In the genomic region with DNA sequence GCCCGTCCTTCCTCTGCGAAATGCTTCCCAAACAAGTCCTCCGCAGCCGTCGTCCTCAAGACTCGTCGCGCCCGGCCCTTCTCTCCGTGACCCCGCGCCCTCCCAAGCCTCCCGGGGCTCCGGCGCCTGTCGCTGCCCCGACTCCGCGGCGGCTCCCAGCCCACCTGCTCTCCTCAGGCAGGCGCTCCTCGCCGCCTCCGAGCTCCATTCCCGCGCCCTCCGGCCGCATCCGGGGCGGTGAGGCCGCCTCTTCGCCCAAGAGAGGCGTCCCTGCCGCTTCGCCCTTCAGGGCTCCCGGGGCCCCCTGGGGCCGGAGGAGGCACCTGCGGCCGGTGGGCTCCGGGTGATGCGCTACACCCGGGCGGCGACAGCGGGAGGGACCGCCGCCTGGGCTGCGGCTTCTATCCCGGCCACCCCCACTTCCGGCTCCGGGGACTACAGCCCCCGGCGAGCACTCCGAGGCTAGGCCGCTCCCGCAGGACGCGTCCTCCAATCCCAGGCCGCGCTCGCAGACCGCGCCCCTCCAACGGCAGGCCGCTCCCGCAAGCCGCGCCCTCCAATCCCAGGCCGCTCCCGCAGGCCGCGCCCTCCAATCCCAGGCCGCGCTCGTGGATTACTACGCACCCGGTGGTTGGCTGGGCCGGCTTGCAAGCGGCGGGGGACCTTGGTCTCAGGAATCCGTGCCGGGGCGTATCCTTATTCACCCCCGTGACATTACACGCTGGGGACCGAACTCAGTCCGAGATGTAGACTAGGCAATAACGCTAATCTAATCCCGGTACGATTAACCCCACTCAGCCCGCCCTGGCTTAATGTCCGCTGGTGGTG, we compare ENCODE assay signal across 8 cellular contexts. TPM values are rescaled to one million over a fixed set of nuclear protein-coding genes. Genes with fewer than 3 reads are reported as not detected.
A peak's percentile ranks its signal among the peaks of the same experiment; 100 is the strongest.
DNase-seq lines count a peak whose midpoint lies in the region; ATAC-seq and TF ChIP-seq lines count a peak whose summit lies in the region.

A gene (minus strand): TSS at position 414 of the 828 bp plus-strand sequence. CDS start 185 bp downstream, at position 229.

- peak within 1 kb of the TSS; percentile 97 for H3K27ac Mint-ChIP-seq in T-helper 17 cell

- intact Hi-C loops in left ventricle myocardium superior (cut with micrococcal nuclease) (no loop called here), prostate gland (cut with DNase I) (no loop called here)

- H3K27me3 Mint-ChIP-seq in T-helper 17 cell: no peaks in the 10 kb centered on the region

- H3K4me3 Mint-ChIP-seq in T-helper 17 cell: peak within 1 kb of the TSS; percentile 99

- peak; percentile 66 to 92 for DNase-seq in NCI-H187 (lab: John Stamatoyannopoulos, UW)
- DNase-seq in T-helper 17 cell: peak; percentile 85 to 94 (median 92)
- DNase-seq in left ventricle myocardium superior: peak; percentile 97
- DNase-seq in prostate gland (ENCODE audit: low spot score): peak; percentile 94
- peak; percentile 95 for DNase-seq in ureter (ENCODE audit: low spot score)

- peak within 1 kb of the TSS; percentile 94 to 95 for H3K4me3 ChIP-seq in prostate gland

- H3K4me1 ChIP-seq in prostate gland (replicated peaks): no peaks in the 10 kb centered on the region

- H3K27ac ChIP-seq in angular gyrus (ENCODE audit: low read depth, low read length) (peak within 1 kb of the TSS; percentile 62), prostate gland (peak within 1 kb of the TSS; percentile 84 to 85)

- peaks cover 4% of the 10 kb centered on the region for H3K36me3 Mint-ChIP-seq in T-helper 17 cell (ENCODE audit: low read depth)

- TF ChIP-seq CTCF in prostate gland (IDR thresholded peaks at IDR 0.05): peak in 1 of 4 experiments; percentile 30

- TF ChIP-seq POLR2A in prostate gland (IDR thresholded peaks at IDR 0.05): peak; percentile 87

- ATAC-seq in GM18499 (IDR thresholded peaks at IDR 0.05; ENCODE audit: insufficient read depth, unreplicated experiment): peak; percentile 50
- ATAC-seq in HG02938 (IDR thresholded peaks at IDR 0.05; ENCODE audit: unreplicated experiment): peak; percentile 73
- peak; percentile 97 for ATAC-seq in T-helper 17 cell
- peak; percentile 99 for ATAC-seq in left ventricle myocardium superior

- peaks cover 30% of the 10 kb centered on the region for H3K4me1 Mint-ChIP-seq in T-helper 17 cell

- no peaks in the 10 kb centered on the region for H3K27me3 ChIP-seq in prostate gland (replicated peaks; ENCODE audit: insufficient read depth)

- H3K9me3 ChIP-seq in T-helper 17 cell (ENCODE audit: control insufficient read depth, low read length, poor library complexity, severe bottlenecking) (no peaks in the 10 kb centered on the region), prostate gland (no peaks in the 10 kb centered on the region)

- H3K36me3 ChIP-seq in prostate gland: no peaks in the 10 kb centered on the region

- 1% methylated on average over 91 of the region's 92 CpGs for WGBS in prostate gland

RNA-seq across cellular contexts. Expression of the gene that starts here (rescaled TPM):
- 10 to 100 TPM; 40.2 to 41.7 TPM for total RNA-seq in T-helper 17 cell
- 17.8 TPM for total RNA-seq in left ventricle myocardium superior
- 100 to 1,000 TPM in 1 of 2 donors, 10 to 100 TPM in 1; 32.2 to 121 TPM for total RNA-seq in prostate gland
- 24.5 TPM for total RNA-seq in ureter

Comparison
In these comparisons a context has a peak if more than half of its experiments do, and no peak if none do; other contexts are left out.
1. Peak in every context shown above with its lines: DNase-seq, ATAC-seq, H3K4me3 ChIP-seq and H3K27ac ChIP-seq.